8 cellular contexts compared by ENCODE assay signal in the genomic region with DNA sequence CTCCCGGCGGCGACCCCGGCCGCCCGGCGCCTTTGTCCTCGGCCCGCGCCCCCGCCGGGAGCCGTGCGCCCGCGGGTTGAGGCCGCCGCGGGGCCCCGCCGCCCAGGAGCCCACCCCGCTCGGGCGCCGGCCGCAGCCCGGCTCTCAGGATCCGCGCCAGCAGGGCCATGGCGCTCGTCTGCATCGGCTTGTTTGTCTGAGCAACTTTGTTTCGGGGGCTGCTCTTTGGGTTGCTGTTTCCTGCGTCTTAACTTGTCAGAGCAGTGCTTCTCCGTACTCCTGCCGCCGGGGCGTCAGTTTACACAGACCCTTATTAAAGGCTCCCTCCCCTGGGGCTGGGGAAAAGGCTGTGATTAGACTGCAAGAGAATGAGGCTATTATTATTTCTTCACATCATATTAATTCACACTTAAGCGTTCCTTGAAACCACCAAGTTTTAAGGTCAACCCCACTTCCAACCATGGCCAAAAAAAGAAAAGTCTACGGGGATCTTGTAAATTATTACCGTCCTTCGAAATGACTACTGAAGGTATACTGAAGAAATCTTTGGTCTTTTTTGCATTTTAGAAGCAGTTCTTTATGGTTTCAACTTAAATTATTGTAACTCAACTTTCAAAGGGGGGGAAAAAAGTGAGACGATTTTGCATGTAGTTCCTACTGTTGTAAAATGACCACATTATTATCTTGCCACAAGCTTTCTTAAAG. TPM values are rescaled to one million over a fixed set of nuclear protein-coding genes. Genes with fewer than 3 reads are reported as not detected.
A peak's percentile ranks its signal among the peaks of the same experiment; 100 is the strongest.
DNase-seq lines count a peak whose midpoint lies in the region; ATAC-seq and TF ChIP-seq lines count a peak whose summit lies in the region.

A gene with protein sequence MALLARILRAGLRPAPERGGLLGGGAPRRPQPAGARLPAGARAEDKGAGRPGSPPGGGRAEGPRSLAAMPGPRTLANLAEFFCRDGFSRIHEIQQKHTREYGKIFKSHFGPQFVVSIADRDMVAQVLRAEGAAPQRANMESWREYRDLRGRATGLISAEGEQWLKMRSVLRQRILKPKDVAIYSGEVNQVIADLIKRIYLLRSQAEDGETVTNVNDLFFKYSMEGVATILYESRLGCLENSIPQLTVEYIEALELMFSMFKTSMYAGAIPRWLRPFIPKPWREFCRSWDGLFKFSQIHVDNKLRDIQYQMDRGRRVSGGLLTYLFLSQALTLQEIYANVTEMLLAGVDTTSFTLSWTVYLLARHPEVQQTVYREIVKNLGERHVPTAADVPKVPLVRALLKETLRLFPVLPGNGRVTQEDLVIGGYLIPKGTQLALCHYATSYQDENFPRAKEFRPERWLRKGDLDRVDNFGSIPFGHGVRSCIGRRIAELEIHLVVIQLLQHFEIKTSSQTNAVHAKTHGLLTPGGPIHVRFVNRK (minus strand): TSS at position 198 of the 705 bp plus-strand sequence. CDS start 29 bp downstream, at position 169.

- H3K4me1 ChIP-seq in effector memory CD4-positive, alpha-beta T cell (ENCODE audit: control insufficient read depth, insufficient read depth, low read length, poor library complexity, severe bottlenecking): peaks cover 18% of the 10 kb centered on the region
- peaks cover 0 to 16% of the 10 kb centered on the region in 2 donors for H3K4me1 ChIP-seq in muscle layer of duodenum (ENCODE audit: control insufficient read depth in 1 of 2, insufficient read depth in 2 of 2, low read length in 2 of 2)

- no peak within 1 kb of the TSS for H3K27ac ChIP-seq in effector memory CD4-positive, alpha-beta T cell (ENCODE audit: insufficient read depth, low read length, poor library complexity, severe bottlenecking)
- no peak within 1 kb of the TSS for H3K27ac ChIP-seq in muscle layer of duodenum (ENCODE audit: low read length)

- peaks cover 2 to 40% (median 25%) of the 10 kb centered on the region in 7 donors for H3K9me3 Mint-ChIP-seq in CD14-positive monocyte

- TF ChIP-seq CTCF in CD14-positive monocyte (IDR thresholded peaks at IDR 0.05): no peak

- ATAC-seq in GM21526 (IDR thresholded peaks at IDR 0.05; ENCODE audit: low FRiP score, unreplicated experiment): no peak

- H3K36me3 ChIP-seq in effector memory CD4-positive, alpha-beta T cell (ENCODE audit: control insufficient read depth, insufficient read depth, low read length): no peaks in the 10 kb centered on the region
- no peaks in the 10 kb centered on the region for H3K36me3 ChIP-seq in muscle layer of duodenum (ENCODE audit: control insufficient read depth in 1 of 2, insufficient read depth in 2 of 2, low read length in 2 of 2)

- intact Hi-C loops in CD14-positive monocyte (cut with micrococcal nuclease): no loop called here

- H3K27me3 Mint-ChIP-seq in CD14-positive monocyte (ENCODE audit: low read depth in 3 of 3): peaks cover 81 to 86% (median 85%) of the 10 kb centered on the region in 3 donors

- H3K4me3 ChIP-seq in effector memory CD4-positive, alpha-beta T cell (ENCODE audit: insufficient read depth, low read depth, low read length, poor library complexity, severe bottlenecking): peak within 1 kb of the TSS; percentile 35
- peak within 1 kb of the TSS; percentile 39 to 66 for H3K4me3 ChIP-seq in muscle layer of duodenum (ENCODE audit: low read depth in 1 of 2, low read length in 2 of 2)

- no peaks in the 10 kb centered on the region for H3K9me3 ChIP-seq in effector memory CD4-positive, alpha-beta T cell (ENCODE audit: control insufficient read depth, low read length)
- peaks cover 0 to 4% of the 10 kb centered on the region in 2 donors for H3K9me3 ChIP-seq in muscle layer of duodenum (ENCODE audit: control insufficient read depth in 1 of 2, low read length in 2 of 2)

- DNase-seq in CD14-positive monocyte (ENCODE audit: low spot score): no peak
- peak; percentile 25 for DNase-seq in NCI-H2171 (lab: John Stamatoyannopoulos, UW)
- DNase-seq in effector memory CD4-positive, alpha-beta T cell: no peak
- DNase-seq in GM19240 (ENCODE audit: insufficient read length, low spot score): no peak
- no peak for DNase-seq in NCI-H2029 (lab: John Stamatoyannopoulos, UW)
- no peak for DNase-seq in NCI-H446 treated with DMSO at 0.1 percent for 48 hours (lab: John Stamatoyannopoulos, UW)

- peaks cover 16% of the 10 kb centered on the region for H3K4me1 Mint-ChIP-seq in CD14-positive monocyte

- peak within 1 kb of the TSS; percentile 66 to 88 for H3K4me3 Mint-ChIP-seq in CD14-positive monocyte

- peaks cover 4 to 15% of the 10 kb centered on the region in 2 donors for H3K36me3 Mint-ChIP-seq in CD14-positive monocyte

- H3K27me3 ChIP-seq in effector memory CD4-positive, alpha-beta T cell (replicated peaks; ENCODE audit: control insufficient read depth, insufficient read depth, low read length, poor library complexity, severe bottlenecking): peaks cover 42% of the 10 kb centered on the region
- peaks cover 11% of the 10 kb centered on the region for H3K27me3 ChIP-seq in muscle layer of duodenum (ENCODE audit: low read depth, low read length)

- H3K27ac Mint-ChIP-seq in CD14-positive monocyte: peak within 1 kb of the TSS in 2 of 7 donors; percentile 57 to 58

RNA-seq across cellular contexts. Expression of the gene that starts here (rescaled TPM):
- polyA plus RNA-seq in CD14-positive monocyte: not detected
